In the genomic region with DNA sequence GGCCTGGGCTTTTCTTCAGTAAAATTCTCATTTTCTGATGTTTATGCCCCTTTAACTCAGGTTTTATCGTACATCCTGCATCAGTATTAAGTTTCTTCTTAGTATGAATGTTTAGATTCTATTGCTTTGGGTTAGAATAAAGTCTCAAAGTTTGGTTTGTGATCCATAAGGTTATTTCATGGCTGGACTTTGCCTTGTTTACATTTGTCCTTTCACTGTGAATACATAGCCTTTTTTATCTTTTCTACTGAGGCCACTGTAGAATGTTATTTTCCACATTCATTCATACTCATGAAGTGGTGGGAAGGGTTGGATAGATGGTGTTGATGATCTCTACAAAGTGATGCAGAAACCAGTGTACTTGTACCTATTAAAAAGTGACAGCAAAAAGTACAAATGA, we compare ENCODE assay signal across 23 cellular contexts. TPM values are rescaled to one million over a fixed set of nuclear protein-coding genes. Genes with fewer than 3 reads are reported as not detected.
DNase-seq lines count a peak whose midpoint lies in the region; ATAC-seq, FAIRE-seq and TF ChIP-seq lines count a peak whose summit lies in the region.
"Had no signal": no experiment of that assay in that cellular context is flagged by ENCODE, and none has a peak within 500 bp of the region (broad histone marks: within the 10 kb centered on the region; RNA-seq: fewer than 3 reads in every experiment).

No MANE protein-coding gene starts in this region.

- no peak overlapping the region for H3K9ac ChIP-seq in HepG2 (ENCODE audit: insufficient read depth, low read depth, low read length)
- H3K9ac ChIP-seq: BLaER1 had no signal

- H3K4me1 Mint-ChIP-seq in T-helper 17 cell (peaks cover 35% of the 10 kb centered on the region), endothelial cell (ENCODE audit: unreplicated experiment) (no peaks in the 10 kb centered on the region)

- H3K27me3 ChIP-seq in HepG2 (ENCODE audit: control insufficient read depth in 1 of 2, insufficient read depth in 2 of 2, low read length in 2 of 2) (no peaks in the 10 kb centered on the region), right lobe of liver (no peaks in the 10 kb centered on the region)
- H3K27me3 ChIP-seq: BE2C, BLaER1 had no signal

- in situ Hi-C loops in HepG2 (cut with HindIII; ENCODE audit: extremely low pct_ligation_motif_present, low pct_unique_long_range_greater_than_20kb): no loop called here

- CTCF ChIA-PET in HepG2 (lab: Yijun Ruan, JAX; ENCODE audit: low intra/inter-chr PET ratio, low total read pairs): no interaction called here

- peaks cover 8% of the 10 kb centered on the region for H3K9me3 ChIP-seq in HepG2 (ENCODE audit: low read length)
- no peaks in the 10 kb centered on the region for H3K9me3 ChIP-seq in right lobe of liver
- H3K9me3 ChIP-seq in T-helper 17 cell (ENCODE audit: control insufficient read depth, low read length, poor library complexity, severe bottlenecking): no peaks in the 10 kb centered on the region
- H3K9me3 ChIP-seq: BE2C had no signal

- H3K4me3 ChIP-seq in HepG2 (replicated peaks in 1 of 3; ENCODE audit: insufficient read depth in 1 of 3, low read depth in 2 of 3, low read length in 3 of 3) (no peak overlapping the region), right lobe of liver (no peak overlapping the region)
- H3K4me3 ChIP-seq: BLaER1 had no signal

- peak; percentile 65 for ATAC-seq in HepG2
- no peak for ATAC-seq in right lobe of liver
- ATAC-seq in T-helper 17 cell: no peak
- no peak for ATAC-seq in GM19467 (IDR thresholded peaks at IDR 0.05; ENCODE audit: unreplicated experiment)
- no peak for ATAC-seq in GM18867 (IDR thresholded peaks at IDR 0.05; ENCODE audit: unreplicated experiment)

- WGBS in HepG2 (ENCODE audit: low lambda C conversion rate): 75% methylated on average over 1 of the region's 1 CpG
- whole genome bisulfite sequencing in right lobe of liver (ENCODE audit: insufficient coverage, low coverage, low lambda C conversion rate, missing lambda C conversion rate): 70% methylated on average over 1 of the region's 1 CpG

- H3K36me3 ChIP-seq in HepG2 (replicated peaks in 1 of 2; ENCODE audit: control insufficient read depth in 1 of 2, insufficient read depth in 2 of 2, low read length in 2 of 2) (peaks cover 0 to 10% of the 10 kb centered on the region in 2 experiments; a peak in 1 of 5 replicates), right lobe of liver (no peaks in the 10 kb centered on the region)
- H3K36me3 ChIP-seq: BE2C had no signal

- H4K20me1 ChIP-seq in HepG2 (ENCODE audit: insufficient read depth, low read length): no peaks in the 10 kb centered on the region
- H4K20me1 ChIP-seq: BLaER1 had no signal

- TF ChIP-seq EP300 in HepG2 (IDR thresholded peaks at IDR 0.05; ENCODE audit: low read depth in 2 of 2, low read length in 2 of 2) (peak in 1 of 2 experiments; percentile 32; a peak in 1 of 4 replicates), HepG2 (CRISPR knock-in tag; IDR thresholded peaks at IDR 0.05; ENCODE audit: borderline replicate concordance) (no peak)

- intact Hi-C loops in HepG2 (cut with micrococcal nuclease; ENCODE audit: unreplicated experiment): no loop called here
- intact Hi-C loops in right lobe of liver (cut with DNase I): no loop called here

- DNase-seq in HepG2 (ENCODE audit: low spot score) (peak; percentile 38), right lobe of liver (no peak), T-helper 17 cell (no peak), endothelial cell (ENCODE audit: low spot score) (no peak)
- no peak for DNase-seq in activated naive CD4-positive, alpha-beta T cell treated with Interleukin-2 at 50 U/mL for 16 hours
- DNase-seq: 8988T; ACHN; BE2C; C1 segment of cervical spinal cord; CD4-positive, alpha-beta memory T cell; CD4-positive, CD25-positive, alpha-beta regulatory T cell; CD8-positive, alpha-beta memory T cell; COR-L47; DMS79 treated with DMSO at 0.1 percent for 48 hours; GF-D8 had no signal

- POLR2A ChIA-PET in HepG2 (lab: Yijun Ruan, JAX): no interaction called here

- FAIRE-seq in HepG2 (lab: Jason Lieb, UNC): no peak
- FAIRE-seq: A204.1, D721Med, G401.6, GM12891 had no signal

- BruUV-seq in HepG2 (replicated peaks; lab: Mats Ljungman, UMichigan): no TSS peak

- H3K36me3 Mint-ChIP-seq in T-helper 17 cell (ENCODE audit: low read depth): peaks cover 2% of the 10 kb centered on the region
- peaks cover 59% of the 10 kb centered on the region for H3K36me3 Mint-ChIP-seq in endothelial cell (ENCODE audit: low read depth, unreplicated experiment)

- H3K4me2 ChIP-seq in HepG2 (ENCODE audit: low read depth, low read length): 0 out of 2 replicates have a peak overlapping the region, but pooled peaks have one; percentile 4
- H3K4me2 ChIP-seq: BLaER1 had no signal

- H3K27ac Mint-ChIP-seq in T-helper 17 cell (peak overlapping the region; percentile 66), endothelial cell (ENCODE audit: unreplicated experiment) (no peak overlapping the region)

- H2AFZ ChIP-seq in HepG2 (ENCODE audit: low read length): no peak overlapping the region

- TF ChIP-seq POLR2A in HepG2 (IDR thresholded peaks at IDR 0.05; ENCODE audit: insufficient read depth in 1 of 2, low read depth in 2 of 2, low read length in 2 of 2): no peak
- TF ChIP-seq POLR2A in right lobe of liver (IDR thresholded peaks at IDR 0.05): no peak

- H3K4me1 ChIP-seq in HepG2 (ENCODE audit: insufficient read depth, low read length) (peaks cover 13% of the 10 kb centered on the region), right lobe of liver (no peaks in the 10 kb centered on the region)
- H3K4me1 ChIP-seq: BE2C, BLaER1 had no signal

- H3K4me3 Mint-ChIP-seq in T-helper 17 cell (no peak overlapping the region), endothelial cell (ENCODE audit: unreplicated experiment) (peak overlapping the region; percentile 18)
- H3K4me3 Mint-ChIP-seq: CD14-positive monocyte; CD4-positive, alpha-beta memory T cell; CD4-positive, CD25-positive, alpha-beta regulatory T cell; CD8-positive, alpha-beta memory T cell had no signal

- peak overlapping the region; percentile 2 for H3K27ac ChIP-seq in HepG2 (ENCODE audit: extremely low read length, insufficient read depth, low read length)
- H3K27ac ChIP-seq in right lobe of liver: no peak overlapping the region
- H3K27ac ChIP-seq: BLaER1 had no signal

- H3K27me3 Mint-ChIP-seq in T-helper 17 cell (no peaks in the 10 kb centered on the region), endothelial cell (ENCODE audit: unreplicated experiment) (peaks cover 6% of the 10 kb centered on the region)
- H3K27me3 Mint-ChIP-seq: CD4-positive, alpha-beta memory T cell; CD4-positive, CD25-positive, alpha-beta regulatory T cell; CD8-positive, alpha-beta memory T cell had no signal

- TF ChIP-seq RAD21 in HepG2 (CRISPR knock-in tag; IDR thresholded peaks at IDR 0.05): no peak

- no peaks in the 10 kb centered on the region for H3K9me3 Mint-ChIP-seq in endothelial cell (ENCODE audit: unreplicated experiment)
- H3K9me3 Mint-ChIP-seq: CD8-positive, alpha-beta memory T cell had no signal

- no peaks in the 10 kb centered on the region for H3K79me2 ChIP-seq in HepG2 (ENCODE audit: insufficient read depth, low read length)

- TF ChIP-seq CTCF in HepG2 (CRISPR knock-in tag; IDR thresholded peaks at IDR 0.05) (no peak), right lobe of liver (IDR thresholded peaks at IDR 0.05) (no peak), endothelial cell (IDR thresholded peaks at IDR 0.05; ENCODE audit: unreplicated experiment) (no peak)

TF ChIP-seq in HepG2, 621 proteins besides CTCF, POLR2A, EP300 and RAD21 (continues in another document):
- peak; percentile 76 for TF ChIP-seq HNF4A (CRISPR knock-in tag; IDR thresholded peaks at IDR 0.05)
- TF ChIP-seq FOXA1 (IDR thresholded peaks at IDR 0.05): no peak
- TF ChIP-seq FOXA1 (CRISPR knock-in tag; IDR thresholded peaks at IDR 0.05): peak; percentile 76
- peak; percentile 61; the same call in 1 of the 2 replicates for TF ChIP-seq GATAD2A (CRISPR knock-in tag; IDR thresholded peaks at IDR 0.05)
- no peak for TF ChIP-seq ZBTB21 (CRISPR knock-in tag; IDR thresholded peaks at IDR 0.05)
- TF ChIP-seq ZMYM4 (CRISPR knock-in tag; IDR thresholded peaks at IDR 0.05): peak; percentile 36; the same call in 1 of the 2 replicates
- TF ChIP-seq, protein P1, sequence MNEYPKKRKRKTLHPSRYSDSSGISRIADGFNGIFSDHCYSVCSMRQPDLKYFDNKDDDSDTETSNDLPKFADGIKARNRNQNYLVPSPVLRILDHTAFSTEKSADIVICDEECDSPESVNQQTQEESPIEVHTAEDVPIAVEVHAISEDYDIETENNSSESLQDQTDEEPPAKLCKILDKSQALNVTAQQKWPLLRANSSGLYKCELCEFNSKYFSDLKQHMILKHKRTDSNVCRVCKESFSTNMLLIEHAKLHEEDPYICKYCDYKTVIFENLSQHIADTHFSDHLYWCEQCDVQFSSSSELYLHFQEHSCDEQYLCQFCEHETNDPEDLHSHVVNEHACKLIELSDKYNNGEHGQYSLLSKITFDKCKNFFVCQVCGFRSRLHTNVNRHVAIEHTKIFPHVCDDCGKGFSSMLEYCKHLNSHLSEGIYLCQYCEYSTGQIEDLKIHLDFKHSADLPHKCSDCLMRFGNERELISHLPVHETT (CRISPR knock-in tag; conservative IDR thresholded peaks at IDR 0.05): no peak

RNA-seq across cellular contexts. Expression of a gene that starts 59.8 kb away (rescaled TPM):
- total RNA-seq in HepG2 (2016; rRNA removed; fragmentation: Illumina TruSeq; extraction: Trizol) (17.2 and 17.4 TPM in 2 replicates), right lobe of liver (10 to 100 TPM; 18.2 to 28.8 (median 25.9) TPM), T-helper 17 cell (100 to 1,000 TPM; 137 to 138 TPM), endothelial cell (ENCODE audit: unreplicated experiment) (80.2 TPM)
- 69.9 and 70.2 TPM in 2 replicates for total RNA-seq in HepG2 (2016; cell fraction: cytosol; rRNA removed; fragmentation: Illumina TruSeq; extraction: Trizol; ENCODE audit: low read depth)
- total RNA-seq in HepG2 (2016; cell fraction: insoluble cytoplasmic fraction; rRNA removed; fragmentation: Illumina TruSeq; extraction: Trizol): 16.5 and 16.8 TPM in 2 replicates
- total RNA-seq in HepG2 (2016; cell fraction: membrane; rRNA removed; fragmentation: Illumina TruSeq; extraction: Trizol): 51.3 and 63.0 TPM in 2 replicates
- total RNA-seq in HepG2 (2016; cell fraction: nucleus; rRNA removed; fragmentation: Illumina TruSeq; extraction: Trizol): 32.8 and 34.4 TPM in 2 replicates
- polyA plus RNA-seq in HepG2 (2011; rRNA removed): 10.3 and 13.3 TPM in 2 replicates
- polyA plus RNA-seq in HepG2 (2011; cell fraction: cytosol; rRNA removed): 5.2 and 10.1 TPM in 2 replicates
- 3.7 and 4.9 TPM in 2 replicates for polyA plus RNA-seq in HepG2 (2011; cell fraction: nucleus; rRNA removed)
- polyA plus RNA-seq in HepG2 (2012): 8.4 and 10.2 TPM in 2 replicates
- polyA plus RNA-seq in HepG2 (2016; cell fraction: cytosol; fragmentation: Illumina TruSeq; extraction: Trizol; ENCODE audit: low read depth): 2.9 and 3.1 TPM in 2 replicates
- polyA plus RNA-seq in HepG2 (2016; cell fraction: insoluble cytoplasmic fraction; fragmentation: Illumina TruSeq; extraction: Trizol; ENCODE audit: low read depth): 16.8 and 17.9 TPM in 2 replicates
- 8.0 and 10.5 TPM in 2 replicates for polyA plus RNA-seq in HepG2 (2016; cell fraction: membrane; fragmentation: Illumina TruSeq; extraction: Trizol; ENCODE audit: low read depth)
- polyA plus RNA-seq in HepG2 (2016; cell fraction: nucleus; fragmentation: Illumina TruSeq; extraction: Trizol; ENCODE audit: insufficient read depth, low read depth): 12.8 and 13.0 TPM in 2 replicates
- 6.3 and 10.3 TPM in 2 replicates for polyA minus RNA-seq in HepG2 (2011; rRNA and poly(A)+ RNA removed; ENCODE audit: low replicate concordance)
- polyA minus RNA-seq in HepG2 (2011; cell fraction: cytosol; rRNA and poly(A)+ RNA removed): 17.7 and 24.0 TPM in 2 replicates
- 59.5 and 72.5 TPM in 2 replicates for polyA minus RNA-seq in HepG2 (2011; cell fraction: nucleus; rRNA and poly(A)+ RNA removed)
